ENCODE assay signal across 8 cellular contexts in genomic region chr1:180631197-180631765, GRCh38. TPM values are rescaled to one million over a fixed set of nuclear protein-coding genes. Genes with fewer than 3 reads are reported as not detected.
DNase-seq lines count a peak whose midpoint lies in the region; ATAC-seq and TF ChIP-seq lines count a peak whose summit lies in the region.

No MANE protein-coding gene starts in this region.

- H3K36me3 Mint-ChIP-seq in activated CD8-positive, alpha-beta memory T cell treated with anti-CD3 and anti-CD28 coated beads, Interleukin-2, amount 10 ng/mL, durations not matched to agents 7 days and 5 days, result no peaks in the 10 kb centered on the region

- TF ChIP-seq POLR2A in suprapubic skin (IDR thresholded peaks at IDR 0.05) (no peak), erythroblast (IDR thresholded peaks at IDR 0.05; ENCODE audit: low read length) (no peak)

- no peak for DNase-seq in activated CD8-positive, alpha-beta memory T cell treated with anti-CD3 and anti-CD28 coated beads, Interleukin-2, amount 10 ng/mL, durations not matched to agents 7 days and 5 days
- DNase-seq in activated CD8-positive, alpha-beta memory T cell treated with anti-CD3 and anti-CD28 coated beads, Interleukin-2, amount 50 U/mL, for 48 hours, result no peak
- no peak for DNase-seq in PC-3
- no peak for DNase-seq in suprapubic skin (ENCODE audit: low spot score in 2 of 2)
- DNase-seq in NCI-H2227 treated with DMSO at 0.1 percent for 48 hours (lab: John Stamatoyannopoulos, UW), result no peak
- DNase-seq in erythroblast (lab: John Stamatoyannopoulos, UW), result no peak

- no peaks in the 10 kb centered on the region for H3F3A ChIP-seq in PC-3 (ENCODE audit: low read length, unreplicated experiment)

- H3K27ac ChIP-seq in PC-3 (ENCODE audit: low read length), result no peak overlapping the region
- no peak overlapping the region for H3K27ac ChIP-seq in iPS-20b (ENCODE audit: low read length)
- peak overlapping the region; percentile 6 for H3K27ac ChIP-seq in suprapubic skin

- CTCF ChIA-PET in activated CD8-positive, alpha-beta memory T cell treated with anti-CD3 and anti-CD28 coated beads, Interleukin-2, amount 10 ng/mL, durations not matched to agents 7 days and 5 days (lab: Charles Lee), result interaction anchor here (0.8 to 1.7 kb wide), 8 partner anchors 10 to 511 kb away, joined by 3 to 10 read pairs (median 4); partner anchors contain the start of gene ACBD6
- CTCF ChIA-PET in PC-3 (lab: Charles Lee), result no interaction called here

- no peaks in the 10 kb centered on the region for H4K20me1 ChIP-seq in PC-3 (ENCODE audit: low read length)

- intact Hi-C loops in PC-3 (cut with micrococcal nuclease), result loop anchor here (5.0 to 10.0 kb wide), 4 partner anchors 99 to 534 kb away; no protein-coding TSS in a partner anchor

- no peak overlapping the region for H3K4me2 ChIP-seq in PC-3 (ENCODE audit: low read length)

- WGBS in suprapubic skin, result 48% methylated on average over 6 of the region's 6 CpGs

- H3K9me3 Mint-ChIP-seq in activated CD8-positive, alpha-beta memory T cell treated with anti-CD3 and anti-CD28 coated beads, Interleukin-2, amount 10 ng/mL, durations not matched to agents 7 days and 5 days (ENCODE audit: low read depth), result no peaks in the 10 kb centered on the region

- BruUV-seq in PC-3 (replicated peaks; lab: Mats Ljungman, UMichigan), result no TSS peak

- 0 out of 2 replicates have a peak overlapping the region, but pooled peaks have one; percentile 47 for H2AFZ ChIP-seq in PC-3 (ENCODE audit: low read length)

- H3K4me1 ChIP-seq in PC-3 (ENCODE audit: insufficient read depth, low read length) (peaks cover 4% of the 10 kb centered on the region; the same call in 1 of the 2 replicates), iPS-20b (ENCODE audit: insufficient read depth, low read length) (peaks cover 14% of the 10 kb centered on the region), suprapubic skin (peaks cover 34% of the 10 kb centered on the region)

- H3K9me3 ChIP-seq in PC-3 (ENCODE audit: low read length) (no peaks in the 10 kb centered on the region), iPS-20b (ENCODE audit: insufficient read depth, low read depth, low read length) (no peaks in the 10 kb centered on the region), suprapubic skin (no peaks in the 10 kb centered on the region)

- no peaks in the 10 kb centered on the region for H3K27me3 ChIP-seq in PC-3 (ENCODE audit: low read length)
- no peaks in the 10 kb centered on the region for H3K27me3 ChIP-seq in iPS-20b (ENCODE audit: insufficient read depth, low read length)
- H3K27me3 ChIP-seq in suprapubic skin, result no peaks in the 10 kb centered on the region

- no peak overlapping the region for H3K4me3 Mint-ChIP-seq in activated CD8-positive, alpha-beta memory T cell treated with anti-CD3 and anti-CD28 coated beads, Interleukin-2, amount 10 ng/mL, durations not matched to agents 7 days and 5 days

- ATAC-seq in activated CD8-positive, alpha-beta memory T cell treated with anti-CD3 and anti-CD28 coated beads, Interleukin-2, amount 10 ng/mL, durations not matched to agents 7 days and 5 days, result no peak
- ATAC-seq in PC-3, result no peak
- no peak for ATAC-seq in GM21515 (IDR thresholded peaks at IDR 0.05; ENCODE audit: unreplicated experiment)

- no peak overlapping the region for H3K9ac ChIP-seq in PC-3 (ENCODE audit: low read length)
- no peak overlapping the region; the same call in 1 of the 2 replicates for H3K9ac ChIP-seq in iPS-20b (ENCODE audit: low read depth, low read length)

- peak overlapping the region; percentile 86 for H3K27ac Mint-ChIP-seq in activated CD8-positive, alpha-beta memory T cell treated with anti-CD3 and anti-CD28 coated beads, Interleukin-2, amount 10 ng/mL, durations not matched to agents 7 days and 5 days

- peaks cover 18% of the 10 kb centered on the region for H3K79me2 ChIP-seq in PC-3 (ENCODE audit: low read length)

- no peak overlapping the region for H3K4me3 ChIP-seq in PC-3 (ENCODE audit: low read length)
- H3K4me3 ChIP-seq in iPS-20b (ENCODE audit: low read length), result peak overlapping the region; percentile 3; the same call in 1 of the 2 replicates
- no peak overlapping the region for H3K4me3 ChIP-seq in suprapubic skin

- POLR2A ChIA-PET in PC-3 (lab: Charles Lee; ENCODE audit: unreplicated experiment), result interaction anchor here (0.7 kb wide), 1 partner anchor 78 kb away, joined by 4 read pairs; no protein-coding TSS in a partner anchor

- no peaks in the 10 kb centered on the region for H3K36me3 ChIP-seq in PC-3 (ENCODE audit: low read depth, low read length)
- no peaks in the 10 kb centered on the region for H3K36me3 ChIP-seq in iPS-20b (ENCODE audit: insufficient read depth, low read depth, low read length)
- no peaks in the 10 kb centered on the region for H3K36me3 ChIP-seq in suprapubic skin

- H3K9me2 ChIP-seq in PC-3 (replicated peaks; ENCODE audit: low read length), result no peaks in the 10 kb centered on the region

- H3K27me3 Mint-ChIP-seq in activated CD8-positive, alpha-beta memory T cell treated with anti-CD3 and anti-CD28 coated beads, Interleukin-2, amount 10 ng/mL, durations not matched to agents 7 days and 5 days, result peaks cover 5% of the 10 kb centered on the region

- TF ChIP-seq EP300 in suprapubic skin (IDR thresholded peaks at IDR 0.05), result no peak

- H3K4me1 Mint-ChIP-seq in activated CD8-positive, alpha-beta memory T cell treated with anti-CD3 and anti-CD28 coated beads, Interleukin-2, amount 10 ng/mL, durations not matched to agents 7 days and 5 days, result peaks cover 6% of the 10 kb centered on the region

- TF ChIP-seq CTCF in PC-3 (conservative IDR thresholded peaks at IDR 0.05; ENCODE audit: low read depth, low read length) (no peak), suprapubic skin (IDR thresholded peaks at IDR 0.05) (no peak)

RNA-seq across cellular contexts. Expression of gene XPR1, which starts 0.5 kb away (rescaled TPM):
- total RNA-seq in activated CD8-positive, alpha-beta memory T cell treated with anti-CD3 and anti-CD28 coated beads, Interleukin-2, amount 10 ng/mL, durations not matched to agents 7 days and 5 days, result 10 to 100 TPM; 17.6 to 21.9 TPM
- total RNA-seq in PC-3 (2014; rRNA removed), result 7.3 and 8.2 TPM in 2 replicates
- 10 to 100 TPM; 13.4 to 22.1 (median 14.9) TPM for total RNA-seq in suprapubic skin
